Comparison of ENCODE assay signal across 12 cellular contexts in genomic region chr1:174815474-174815908, GRCh38.
DNase-seq lines count a peak whose midpoint lies in the region; ATAC-seq and TF ChIP-seq lines count a peak whose summit lies in the region.
"Had no signal": no experiment of that assay in that cellular context is flagged by ENCODE, and none has a peak within 500 bp of the region (broad histone marks: within the 10 kb centered on the region; RNA-seq: fewer than 3 reads in every experiment).

No MANE protein-coding gene starts in this region.

- intact Hi-C loops in MCF 10A (cut with micrococcal nuclease) = loop anchor here (1.0 kb wide), 1 partner anchor 16 kb away; no protein-coding TSS in a partner anchor
- intact Hi-C loops in breast epithelium (cut with DNase I; ENCODE audit: low total_unique reads) = no loop called here

- no peaks in the 10 kb centered on the region for H3K36me3 ChIP-seq in breast epithelium

- no peak for TF ChIP-seq POLR2A in breast epithelium (IDR thresholded peaks at IDR 0.05)

- no peak overlapping the region for H3K4me3 ChIP-seq in breast epithelium

- H3K4me1 Mint-ChIP-seq in MCF 10A (ENCODE audit: insufficient read depth, unreplicated experiment) = peaks cover 32% of the 10 kb centered on the region
- peaks cover 21 to 47% of the 10 kb centered on the region in 2 donors for H3K4me1 Mint-ChIP-seq in stimulated activated naive B cell treated with anti-CD40 and anti-IgM and Interleukin-4, amounts not matched to agents 10 μg/mL and 1 μg/mL and 100 μg/mL, for 72 hours

- peak; percentile 56 for ATAC-seq in HG02884 (IDR thresholded peaks at IDR 0.05; ENCODE audit: unreplicated experiment)
- ATAC-seq in stimulated activated naive B cell treated with anti-CD40 and anti-IgM and Interleukin-4, amounts not matched to agents 10 μg/mL and 1 μg/mL and 100 μg/mL, for 72 hours (replicated peaks) = peak; percentile 66 to 76

- no peaks in the 10 kb centered on the region for H3K9me3 Mint-ChIP-seq in MCF 10A (ENCODE audit: unreplicated experiment)
- peaks cover 2 to 4% of the 10 kb centered on the region in 2 donors for H3K9me3 Mint-ChIP-seq in stimulated activated naive B cell treated with anti-CD40 and anti-IgM and Interleukin-4, amounts not matched to agents 10 μg/mL and 1 μg/mL and 100 μg/mL, for 72 hours
- H3K9me3 Mint-ChIP-seq: activated CD4-positive, alpha-beta memory T cell treated with anti-CD3 and anti-CD28 coated beads for 36 hours had no signal

- CTCF ChIA-PET in MCF 10A (lab: Yijun Ruan, JAX) = interaction anchor here (1.0 to 3.2 kb wide), 6 partner anchors 10 to 553 kb away, joined by 3 to 11 read pairs (median 4); partner anchors contain the start of gene CACYBP

- H3K27ac ChIP-seq in breast epithelium = no peak overlapping the region

- DNase-seq in MCF 10A (ENCODE audit: unreplicated experiment) (no peak), breast epithelium (ENCODE audit: low spot score in 2 of 2) (no peak), NOMO-1 (lab: John Stamatoyannopoulos, UW; ENCODE audit: unreplicated experiment in 2 of 2) (peak; percentile 28 to 76), DMS79 treated with DMSO at 0.1 percent for 48 hours (lab: John Stamatoyannopoulos, UW) (no peak), C1 segment of cervical spinal cord (lab: John Stamatoyannopoulos, UW) (no peak)
- DNase-seq in stimulated activated naive B cell treated with anti-CD40 and anti-IgM and Interleukin-4, amounts not matched to agents 10 μg/mL and 1 μg/mL and 100 μg/mL, for 72 hours = no peak
- DNase-seq in activated CD4-positive, alpha-beta T cell treated with anti-CD3 and anti-CD28 coated beads, Interleukin-2, amount 50 U/mL, for 4 hours = no peak
- DNase-seq: cortex of kidney; stimulated activated naive CD4-positive, alpha-beta T cell had no signal

- H3K27me3 ChIP-seq in breast epithelium = no peaks in the 10 kb centered on the region

- BruUV-seq in MCF 10A (replicated peaks; lab: Mats Ljungman, UMichigan) = no TSS peak

- H3K27ac Mint-ChIP-seq in MCF 10A (ENCODE audit: low read depth, unreplicated experiment) = peak overlapping the region; percentile 63
- no peak overlapping the region for H3K27ac Mint-ChIP-seq in stimulated activated naive B cell treated with anti-CD40 and anti-IgM and Interleukin-4, amounts not matched to agents 10 μg/mL and 1 μg/mL and 100 μg/mL, for 72 hours
- H3K27ac Mint-ChIP-seq: activated CD4-positive, alpha-beta memory T cell treated with anti-CD3 and anti-CD28 coated beads for 36 hours; activated naive CD8-positive, alpha-beta T cell had no signal

- H3K4me3 Mint-ChIP-seq in MCF 10A (ENCODE audit: unreplicated experiment) = no peak overlapping the region
- H3K4me3 Mint-ChIP-seq in stimulated activated naive B cell treated with anti-CD40 and anti-IgM and Interleukin-4, amounts not matched to agents 10 μg/mL and 1 μg/mL and 100 μg/mL, for 72 hours = no peak overlapping the region
- H3K4me3 Mint-ChIP-seq: activated CD4-positive, alpha-beta memory T cell treated with anti-CD3 and anti-CD28 coated beads for 36 hours; activated naive CD8-positive, alpha-beta T cell had no signal

- no peaks in the 10 kb centered on the region for H3K9me3 ChIP-seq in breast epithelium

- POLR2A ChIA-PET in MCF 10A (lab: Yijun Ruan, JAX) = interaction anchor here (0.5 to 10.0 kb wide), 7 partner anchors 16 to 1390 kb away, joined by 3 to 75 read pairs (median 3); partner anchors contain the start of gene CACYBP

- H3K27me3 Mint-ChIP-seq in MCF 10A (ENCODE audit: insufficient read depth, unreplicated experiment) = no peaks in the 10 kb centered on the region
- no peaks in the 10 kb centered on the region for H3K27me3 Mint-ChIP-seq in stimulated activated naive B cell treated with anti-CD40 and anti-IgM and Interleukin-4, amounts not matched to agents 10 μg/mL and 1 μg/mL and 100 μg/mL, for 72 hours
- H3K27me3 Mint-ChIP-seq: activated CD4-positive, alpha-beta memory T cell treated with anti-CD3 and anti-CD28 coated beads for 36 hours; activated naive CD8-positive, alpha-beta T cell had no signal

- TF ChIP-seq CTCF in MCF 10A (IDR thresholded peaks at IDR 0.05; ENCODE audit: unreplicated experiment) (no peak), breast epithelium (IDR thresholded peaks at IDR 0.05) (no peak)

- H3K36me3 Mint-ChIP-seq in MCF 10A (ENCODE audit: insufficient read depth, unreplicated experiment) = no peaks in the 10 kb centered on the region
- H3K36me3 Mint-ChIP-seq in stimulated activated naive B cell treated with anti-CD40 and anti-IgM and Interleukin-4, amounts not matched to agents 10 μg/mL and 1 μg/mL and 100 μg/mL, for 72 hours = peaks cover 26 to 47% of the 10 kb centered on the region in 2 donors

- H3K4me1 ChIP-seq in breast epithelium = no peaks in the 10 kb centered on the region

Comparison
In these comparisons a context has a peak if more than half of its experiments do, and no peak if none do; other contexts are left out.
1. DNase-seq: peak in NOMO-1 (2 of 2); none in MCF 10A (single experiment), breast epithelium (0 of 2), stimulated activated naive B cell treated with anti-CD40 and anti-IgM and Interleukin-4, amounts not matched to agents 10 μg/mL and 1 μg/mL and 100 μg/mL, for 72 hours (single experiment), DMS79 treated with DMSO at 0.1 percent for 48 hours (single experiment), activated CD4-positive, alpha-beta T cell treated with anti-CD3 and anti-CD28 coated beads, Interleukin-2, amount 50 U/mL, for 4 hours (0 of 2) and C1 segment of cervical spinal cord (0 of 14).